In the genomic region with DNA sequence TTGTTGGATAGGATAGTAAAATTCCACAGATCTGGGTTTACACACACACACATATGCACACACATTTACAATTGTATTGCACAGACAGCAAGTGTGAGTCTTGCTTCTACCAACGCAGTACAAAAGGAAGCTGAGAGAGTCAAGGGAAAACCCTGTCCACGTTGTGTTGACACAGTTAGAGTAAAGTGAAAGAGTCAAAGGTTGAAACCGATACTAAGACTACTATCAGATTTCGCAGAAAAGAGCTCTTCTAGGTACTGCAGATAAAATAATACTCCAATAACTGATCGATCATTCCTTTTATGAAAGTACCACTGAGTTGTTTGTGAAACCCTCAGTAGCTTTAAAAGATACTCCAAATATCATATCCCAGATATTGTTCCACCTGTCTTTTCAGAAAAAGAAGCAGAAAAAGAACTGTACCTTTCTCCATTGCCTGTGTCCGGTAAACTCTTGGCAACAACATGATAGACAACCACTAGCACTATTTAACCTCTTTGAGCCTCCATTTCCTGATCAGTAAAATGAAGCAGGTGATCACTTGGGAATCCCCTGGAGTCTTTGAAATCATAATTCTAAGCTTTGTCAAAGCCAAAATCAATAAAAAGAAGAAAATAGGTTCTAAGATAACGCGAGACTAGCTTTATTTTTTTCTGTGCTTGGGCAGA, we compare ENCODE assay signal across 10 cellular contexts.
DNase-seq lines count a peak whose midpoint lies in the region; ATAC-seq, FAIRE-seq and TF ChIP-seq lines count a peak whose summit lies in the region.
"Had no signal": no experiment of that assay in that cellular context is flagged by ENCODE, and none has a peak within 500 bp of the region (broad histone marks: within the 10 kb centered on the region; RNA-seq: fewer than 3 reads in every experiment).

No MANE protein-coding gene starts in this region.

- no peak for TF ChIP-seq POLR2A in GM12878 (IDR thresholded peaks at IDR 0.05; ENCODE audit: low read depth, low read length)

- H3K27ac ChIP-seq in GM12878 (ENCODE audit: control insufficient read depth, insufficient read depth), result peak overlapping the region; percentile 68
- H3K27ac ChIP-seq in smooth muscle cell (ENCODE audit: low read depth), result no peak overlapping the region
- H3K27ac ChIP-seq: SJSA1, uterus had no signal

- H3K27me3 ChIP-seq in GM12878 (replicated peaks in 1 of 2; ENCODE audit: control insufficient read depth in 2 of 2, insufficient read depth in 2 of 2, low read length in 1 of 2) (no peaks in the 10 kb centered on the region), smooth muscle cell (ENCODE audit: low read depth) (no peaks in the 10 kb centered on the region)
- H3K27me3 ChIP-seq: SJSA1, uterus had no signal

- in situ Hi-C loops in GM12878 (cut with MboI), result no loop called here
- in situ Hi-C loops in ACHN (cut with HindIII; ENCODE audit: low pct_ligation_motif_present, low pct_unique_long_range_greater_than_20kb, low sequenced_read_pairs), result no loop called here

- TF ChIP-seq CTCF in GM10266 (IDR thresholded peaks at IDR 0.05; ENCODE audit: control insufficient read depth, insufficient read depth, low read depth, missing control alignments) (no peak), GM12878 (IDR thresholded peaks at IDR 0.05 in 2 of 3, conservative IDR thresholded peaks at IDR 0.05 in 1 of 3; ENCODE audit: control insufficient read depth in 2 of 3, extremely low read depth in 1 of 3, insufficient read depth in 1 of 3, low read depth in 3 of 3, low read length in 3 of 3) (no peak), smooth muscle cell (IDR thresholded peaks at IDR 0.05; ENCODE audit: borderline replicate concordance, insufficient read depth, poor library complexity, severe bottlenecking) (no peak)

- peak overlapping the region; percentile 24; the same call in 1 of the 2 replicates for H3K4me3 ChIP-seq in GM12878
- H3K4me3 ChIP-seq in smooth muscle cell, result no peak overlapping the region
- H3K4me3 ChIP-seq: SJSA1, uterus had no signal

- ATAC-seq in GM19351 (IDR thresholded peaks at IDR 0.05; ENCODE audit: unreplicated experiment) (peak; percentile 98), HG03103 (IDR thresholded peaks at IDR 0.05; ENCODE audit: low read depth, unreplicated experiment) (peak; percentile 95), GM12878 (peak; percentile 98)

- CTCF ChIA-PET in GM12878 (lab: Yijun Ruan, JAX), result interaction anchor here (0.6 to 1.4 kb wide), 6 partner anchors 10 to 379 kb away, joined by 3 to 4 read pairs (median 4); no protein-coding TSS in a partner anchor

- H3K9ac ChIP-seq in GM12878 (ENCODE audit: control insufficient read depth, insufficient read depth, low read length) (no peak overlapping the region), smooth muscle cell (ENCODE audit: low read depth) (no peak overlapping the region)

- peak in 1 of 2 experiments; percentile 64; a peak in 1 of 4 replicates for TF ChIP-seq EP300 in GM12878 (IDR thresholded peaks at IDR 0.05; ENCODE audit: borderline replicate concordance in 1 of 2, control insufficient read depth in 1 of 2, low read depth in 2 of 2, low read length in 2 of 2)

- H3K9me3 ChIP-seq in GM12878 (replicated peaks; ENCODE audit: control insufficient read depth, insufficient read depth, low read length), result no peaks in the 10 kb centered on the region
- H3K9me3 ChIP-seq in smooth muscle cell (replicated peaks; ENCODE audit: low read depth), result no peaks in the 10 kb centered on the region
- H3K9me3 ChIP-seq: SJSA1, uterus had no signal

- FAIRE-seq in GM12878 (lab: Jason Lieb, UNC), result peak; percentile 99

- 0 out of 2 replicates have a peak, but pooled peaks have one; percentile 0 for TF ChIP-seq RAD21 in GM12878 (IDR thresholded peaks at IDR 0.05; ENCODE audit: insufficient read depth, low read depth, low read length)

- WGBS in GM12878 (ENCODE audit: insufficient coverage, insufficient replicate concordance, low lambda C conversion rate, missing lambda C conversion rate), result 17% methylated on average over 8 of the region's 8 CpGs
- 83% methylated on average over 8 of the region's 8 CpGs for WGBS in smooth muscle cell (ENCODE audit: low lambda C conversion rate)

- peak overlapping the region; percentile 12; the same call in 1 of the 2 replicates for H2AFZ ChIP-seq in GM12878 (ENCODE audit: control insufficient read depth, low read depth, low read length)
- H2AFZ ChIP-seq in smooth muscle cell (ENCODE audit: low read depth), result no peak overlapping the region

- POLR2A ChIA-PET in GM12878 (lab: Charles Lee), result interaction anchor here (0.7 to 1.5 kb wide), 2 partner anchors 12 to 24 kb away, joined by 3 to 6 read pairs; no protein-coding TSS in a partner anchor

- no TSS peak for BruUV-seq in GM12878 (replicated peaks; lab: Mats Ljungman, UMichigan)

- H3F3A ChIP-seq in smooth muscle cell (ENCODE audit: low read depth), result no peaks in the 10 kb centered on the region

- H3K4me2 ChIP-seq in GM12878 (ENCODE audit: control insufficient read depth, insufficient read depth), result peak overlapping the region; percentile 65
- no peak overlapping the region for H3K4me2 ChIP-seq in smooth muscle cell

- RAD21 ChIA-PET in GM12878 (lab: Charles Lee; ENCODE audit: unreplicated experiment), result interaction anchor here (1.0 to 1.8 kb wide), 12 partner anchors 12 to 298 kb away, joined by 3 to 9 read pairs (median 3); no protein-coding TSS in a partner anchor

- H3K36me3 ChIP-seq in GM12878 (ENCODE audit: control insufficient read depth in 2 of 2, insufficient read depth in 2 of 2, low read length in 1 of 2) (no peaks in the 10 kb centered on the region), smooth muscle cell (ENCODE audit: low read depth) (no peaks in the 10 kb centered on the region)
- H3K36me3 ChIP-seq: SJSA1, uterus had no signal

- H4K20me1 ChIP-seq in GM12878 (ENCODE audit: control insufficient read depth, insufficient read depth) (no peaks in the 10 kb centered on the region), smooth muscle cell (ENCODE audit: low read depth) (no peaks in the 10 kb centered on the region)

- intact Hi-C loops in GM12878 (cut with micrococcal nuclease; ENCODE audit: unreplicated experiment), result loop anchor here (2.0 kb wide), 1 partner anchor 23 kb away; no protein-coding TSS in a partner anchor

- H3K79me2 ChIP-seq in GM12878 (ENCODE audit: control insufficient read depth, insufficient read depth, low read length) (no peaks in the 10 kb centered on the region), smooth muscle cell (ENCODE audit: low read depth) (no peaks in the 10 kb centered on the region)

- SMC1A ChIA-PET in GM12878 (lab: Charles Lee; ENCODE audit: uncharacterized antibody, unreplicated experiment), result interaction anchor here (0.7 to 2.0 kb wide), 28 partner anchors 11 to 607 kb away, joined by 3 to 10 read pairs (median 3); no protein-coding TSS in a partner anchor

- peaks cover 6% of the 10 kb centered on the region for H3K4me1 ChIP-seq in GM12878 (ENCODE audit: control insufficient read depth, insufficient read depth, low read length)
- H3K4me1 ChIP-seq in smooth muscle cell (ENCODE audit: low read depth), result no peaks in the 10 kb centered on the region
- H3K4me1 ChIP-seq: uterus had no signal

- peak; percentile 61 for DNase-seq in GM10266 (ENCODE audit: extremely low spot score)
- peak; percentile 79 for DNase-seq in GM12878 (ENCODE audit: low read depth, low spot score)
- no peak for DNase-seq in HT-29 (ENCODE audit: low spot score)
- DNase-seq in smooth muscle cell (lab: John Stamatoyannopoulos, UW; ENCODE audit: unreplicated experiment), result no peak
- DNase-seq in NCI-H345 (lab: John Stamatoyannopoulos, UW), result no peak
- no peak for DNase-seq in ACHN
- DNase-seq: uterus had no signal

TF ChIP-seq in GM12878, 131 proteins besides CTCF, POLR2A, EP300 and RAD21 (continues in another document):
- TF ChIP-seq BRCA1 (IDR thresholded peaks at IDR 0.05; ENCODE audit: low read depth, low read length) (no peak), BCL3 (IDR thresholded peaks at IDR 0.05; ENCODE audit: borderline replicate concordance, insufficient read depth, low read depth, low read length, poor library complexity, severe bottlenecking) (peak; percentile 39), MTA2 (IDR thresholded peaks at IDR 0.05; ENCODE audit: low read depth) (peak; percentile 57), RFX5 (IDR thresholded peaks at IDR 0.05; ENCODE audit: low read depth, low read length) (no peak), ZZZ3 (IDR thresholded peaks at IDR 0.05; ENCODE audit: control insufficient read depth, insufficient read length, low read depth) (no peak), HSF1 (IDR thresholded peaks at IDR 0.05; ENCODE audit: low read depth, low read length) (no peak), CBX3 (IDR thresholded peaks at IDR 0.05; ENCODE audit: borderline replicate concordance, low read depth) (no peak), SMAD1 (IDR thresholded peaks at IDR 0.05; ENCODE audit: low read depth, partially characterized antibody) (no peak)

Comparison
In these comparisons a context has a peak if more than half of its experiments do, and no peak if none do; other contexts are left out.
1. DNase-seq: peak in GM10266 (single experiment) and GM12878 (single experiment); none in HT-29 (single experiment), smooth muscle cell (single experiment), NCI-H345 (single experiment) and ACHN (single experiment).
2. Peak in every context shown above with its lines, with median percentiles within 50 percentile points of each other: ATAC-seq.